Comparison of ENCODE assay signal across 1 cellular context in the genomic region with DNA sequence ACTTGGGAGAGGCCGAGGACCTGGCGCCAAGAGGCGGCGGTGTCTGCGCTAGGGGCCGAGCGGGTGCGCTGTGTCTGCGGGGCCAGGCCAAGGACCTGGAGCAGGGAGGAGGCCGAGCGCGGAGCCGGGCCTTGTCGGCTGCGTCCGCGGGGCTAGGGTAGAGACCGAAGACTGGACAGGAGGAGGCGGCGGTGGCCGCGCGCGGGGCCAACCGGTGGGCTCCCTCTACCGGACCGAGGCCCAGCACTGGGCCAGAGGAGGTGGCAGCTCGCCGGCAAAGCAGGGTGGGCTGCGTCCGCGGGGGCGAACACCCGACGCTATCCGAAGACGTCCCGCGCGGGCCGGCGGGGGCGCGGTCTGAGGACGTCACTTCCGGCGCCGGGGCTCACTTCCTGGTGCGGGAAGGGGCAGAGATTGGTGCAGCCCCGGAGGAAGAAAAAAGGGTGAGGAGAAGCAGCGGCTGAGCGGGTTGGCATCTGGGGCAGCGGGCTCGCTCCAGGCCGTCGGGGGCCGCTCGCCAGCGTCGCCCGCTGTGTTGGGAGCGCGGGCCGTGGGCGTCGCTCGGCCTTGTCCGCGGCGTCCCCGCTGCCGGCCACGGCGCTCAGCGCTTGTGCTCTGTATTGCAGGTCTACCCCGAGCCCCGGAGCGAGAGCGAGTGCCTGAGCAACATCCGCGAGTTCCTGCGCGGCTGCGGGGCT.
TF ChIP-seq lines count a peak whose summit lies in the region.

No MANE protein-coding gene starts in this region.

TF ChIP-seq in H1, 55 proteins besides CTCF, POLR2A, EP300 and RAD21 (continued from another document):
- no peak for TF ChIP-seq CEBPB (IDR thresholded peaks at IDR 0.05; ENCODE audit: low read depth, low read length)
- no peak for TF ChIP-seq CBX8 (IDR thresholded peaks at IDR 0.05; ENCODE audit: borderline replicate concordance, low read depth, low read length)
- no peak for TF ChIP-seq TEAD4 (IDR thresholded peaks at IDR 0.05; ENCODE audit: low read depth, low read length)
- no peak for TF ChIP-seq NANOG (IDR thresholded peaks at IDR 0.05; ENCODE audit: insufficient read depth, low read depth, low read length, poor library complexity, severe bottlenecking)
- TF ChIP-seq, protein P1, sequence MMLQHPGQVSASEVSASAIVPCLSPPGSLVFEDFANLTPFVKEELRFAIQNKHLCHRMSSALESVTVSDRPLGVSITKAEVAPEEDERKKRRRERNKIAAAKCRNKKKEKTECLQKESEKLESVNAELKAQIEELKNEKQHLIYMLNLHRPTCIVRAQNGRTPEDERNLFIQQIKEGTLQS (IDR thresholded peaks at IDR 0.05; ENCODE audit: insufficient read depth, low read depth, low read length), result peak; percentile 83
- TF ChIP-seq, protein P2, sequence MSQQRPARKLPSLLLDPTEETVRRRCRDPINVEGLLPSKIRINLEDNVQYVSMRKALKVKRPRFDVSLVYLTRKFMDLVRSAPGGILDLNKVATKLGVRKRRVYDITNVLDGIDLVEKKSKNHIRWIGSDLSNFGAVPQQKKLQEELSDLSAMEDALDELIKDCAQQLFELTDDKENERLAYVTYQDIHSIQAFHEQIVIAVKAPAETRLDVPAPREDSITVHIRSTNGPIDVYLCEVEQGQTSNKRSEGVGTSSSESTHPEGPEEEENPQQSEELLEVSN (IDR thresholded peaks at IDR 0.05), result peak; percentile 23; the same call in 1 of the 2 replicates
- no peak for TF ChIP-seq CTBP2 (IDR thresholded peaks at IDR 0.05; ENCODE audit: borderline replicate concordance, insufficient read depth, insufficient read length, low read length)
- no peak for TF ChIP-seq CBX5 (IDR thresholded peaks at IDR 0.05; ENCODE audit: low read depth, low read length)
- TF ChIP-seq TAF1 (IDR thresholded peaks at IDR 0.05; ENCODE audit: low read depth, low read length), result peak; percentile 76; the same call in 1 of the 2 replicates
- no peak for TF ChIP-seq YY1 (IDR thresholded peaks at IDR 0.05; ENCODE audit: low read depth, low read length)
- TF ChIP-seq ZNF274 (IDR thresholded peaks at IDR 0.05; ENCODE audit: borderline replicate concordance, extremely low read depth, low read length), result no peak
- TF ChIP-seq JUND (IDR thresholded peaks at IDR 0.05; ENCODE audit: low read length), result 0 out of 2 replicates have a peak, but pooled peaks have one; percentile 26
- peak; percentile 41; the same call in 1 of the 2 replicates for TF ChIP-seq CHD2 (IDR thresholded peaks at IDR 0.05; ENCODE audit: low read length)
- no peak for TF ChIP-seq FOSL1 (IDR thresholded peaks at IDR 0.05; ENCODE audit: insufficient read depth, low read depth, low read length)
- no peak for TF ChIP-seq SIRT6 (IDR thresholded peaks at IDR 0.05; ENCODE audit: low read length)
- TF ChIP-seq NRF1 (IDR thresholded peaks at IDR 0.05; ENCODE audit: low read depth, low read length), result no peak
- TF ChIP-seq TAF7 (optimal IDR thresholded peaks at IDR 0.05; ENCODE audit: borderline replicate concordance, low read depth, low read length), result peak; percentile 45
- TF ChIP-seq SIX5 (IDR thresholded peaks at IDR 0.05; ENCODE audit: low read depth, low read length), result no peak
- no peak for TF ChIP-seq SUZ12 (IDR thresholded peaks at IDR 0.05; ENCODE audit: low read length)
- no peak for TF ChIP-seq SAP30 (IDR thresholded peaks at IDR 0.05; ENCODE audit: insufficient read depth, insufficient replicate concordance, low read length)
- 0 out of 2 replicates have a peak, but pooled peaks have one; percentile 19 for TF ChIP-seq SP1 (IDR thresholded peaks at IDR 0.05; ENCODE audit: low read depth, low read length)
- TF ChIP-seq ASH2L (IDR thresholded peaks at IDR 0.05; ENCODE audit: low read length), result peak; percentile 94
- TF ChIP-seq, protein P3, sequence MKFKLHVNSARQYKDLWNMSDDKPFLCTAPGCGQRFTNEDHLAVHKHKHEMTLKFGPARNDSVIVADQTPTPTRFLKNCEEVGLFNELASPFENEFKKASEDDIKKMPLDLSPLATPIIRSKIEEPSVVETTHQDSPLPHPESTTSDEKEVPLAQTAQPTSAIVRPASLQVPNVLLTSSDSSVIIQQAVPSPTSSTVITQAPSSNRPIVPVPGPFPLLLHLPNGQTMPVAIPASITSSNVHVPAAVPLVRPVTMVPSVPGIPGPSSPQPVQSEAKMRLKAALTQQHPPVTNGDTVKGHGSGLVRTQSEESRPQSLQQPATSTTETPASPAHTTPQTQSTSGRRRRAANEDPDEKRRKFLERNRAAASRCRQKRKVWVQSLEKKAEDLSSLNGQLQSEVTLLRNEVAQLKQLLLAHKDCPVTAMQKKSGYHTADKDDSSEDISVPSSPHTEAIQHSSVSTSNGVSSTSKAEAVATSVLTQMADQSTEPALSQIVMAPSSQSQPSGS (IDR thresholded peaks at IDR 0.05; ENCODE audit: low read length), result no peak
- peak; percentile 88 for TF ChIP-seq RBBP5 (IDR thresholded peaks at IDR 0.05; ENCODE audit: borderline replicate concordance, low read depth, low read length)
- TF ChIP-seq PHF8 (conservative IDR thresholded peaks at IDR 0.05; ENCODE audit: low read depth, low read length), result peak; percentile 97
- no peak for TF ChIP-seq MAFK (IDR thresholded peaks at IDR 0.05; ENCODE audit: low read depth, low read length)
- TF ChIP-seq GABPA (IDR thresholded peaks at IDR 0.05; ENCODE audit: borderline replicate concordance, insufficient read depth, low read length), result peak; percentile 95
- TF ChIP-seq EZH2 (IDR thresholded peaks at IDR 0.05; ENCODE audit: low read depth, low read length, severe bottlenecking), result no peak
- TF ChIP-seq, protein P4, sequence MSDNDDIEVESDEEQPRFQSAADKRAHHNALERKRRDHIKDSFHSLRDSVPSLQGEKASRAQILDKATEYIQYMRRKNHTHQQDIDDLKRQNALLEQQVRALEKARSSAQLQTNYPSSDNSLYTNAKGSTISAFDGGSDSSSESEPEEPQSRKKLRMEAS (IDR thresholded peaks at IDR 0.05), result peak; percentile 78
- no peak for TF ChIP-seq RNF2 (IDR thresholded peaks at IDR 0.05; ENCODE audit: borderline replicate concordance, low read depth, low read length, missing control alignments, poor library complexity, severe bottlenecking)
- TF ChIP-seq, protein P5, sequence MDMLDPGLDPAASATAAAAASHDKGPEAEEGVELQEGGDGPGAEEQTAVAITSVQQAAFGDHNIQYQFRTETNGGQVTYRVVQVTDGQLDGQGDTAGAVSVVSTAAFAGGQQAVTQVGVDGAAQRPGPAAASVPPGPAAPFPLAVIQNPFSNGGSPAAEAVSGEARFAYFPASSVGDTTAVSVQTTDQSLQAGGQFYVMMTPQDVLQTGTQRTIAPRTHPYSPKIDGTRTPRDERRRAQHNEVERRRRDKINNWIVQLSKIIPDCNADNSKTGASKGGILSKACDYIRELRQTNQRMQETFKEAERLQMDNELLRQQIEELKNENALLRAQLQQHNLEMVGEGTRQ (IDR thresholded peaks at IDR 0.05; ENCODE audit: low read length), result no peak
- TF ChIP-seq CREB1 (IDR thresholded peaks at IDR 0.05), result peak; percentile 99
- peak; percentile 83 for TF ChIP-seq GTF2F1 (IDR thresholded peaks at IDR 0.05; ENCODE audit: borderline replicate concordance, low read depth, low read length)
- no peak for TF ChIP-seq CHD1 (IDR thresholded peaks at IDR 0.05; ENCODE audit: low read depth, low read length)
- TF ChIP-seq SIN3A (conservative IDR thresholded peaks at IDR 0.05 in 1 of 2, IDR thresholded peaks at IDR 0.05 in 1 of 2; ENCODE audit: low read depth in 1 of 2, low read length in 2 of 2), result peak in 1 of 2 experiments; percentile 62; a peak in 1 of 4 replicates
- TF ChIP-seq HDAC2 (IDR thresholded peaks at IDR 0.05; ENCODE audit: borderline replicate concordance in 1 of 2, low read depth in 2 of 2, low read length in 2 of 2), result no peak; a peak in 1 of 4 replicates
- peak; percentile 57; the same call in 1 of the 2 replicates for TF ChIP-seq KDM5A (IDR thresholded peaks at IDR 0.05; ENCODE audit: low read length)
- 0 out of 2 replicates have a peak, but pooled peaks have one; percentile 41 for TF ChIP-seq TCF12 (IDR thresholded peaks at IDR 0.05; ENCODE audit: low read depth, low read length)
- TF ChIP-seq TBP (IDR thresholded peaks at IDR 0.05; ENCODE audit: low read depth, low read length), result peak; percentile 87
- TF ChIP-seq SP4 (IDR thresholded peaks at IDR 0.05; ENCODE audit: low read length), result no peak
- TF ChIP-seq RXRA (IDR thresholded peaks at IDR 0.05; ENCODE audit: insufficient read depth, low read depth, low read length), result no peak
